8 cellular contexts compared by ENCODE assay signal in the genomic region with DNA sequence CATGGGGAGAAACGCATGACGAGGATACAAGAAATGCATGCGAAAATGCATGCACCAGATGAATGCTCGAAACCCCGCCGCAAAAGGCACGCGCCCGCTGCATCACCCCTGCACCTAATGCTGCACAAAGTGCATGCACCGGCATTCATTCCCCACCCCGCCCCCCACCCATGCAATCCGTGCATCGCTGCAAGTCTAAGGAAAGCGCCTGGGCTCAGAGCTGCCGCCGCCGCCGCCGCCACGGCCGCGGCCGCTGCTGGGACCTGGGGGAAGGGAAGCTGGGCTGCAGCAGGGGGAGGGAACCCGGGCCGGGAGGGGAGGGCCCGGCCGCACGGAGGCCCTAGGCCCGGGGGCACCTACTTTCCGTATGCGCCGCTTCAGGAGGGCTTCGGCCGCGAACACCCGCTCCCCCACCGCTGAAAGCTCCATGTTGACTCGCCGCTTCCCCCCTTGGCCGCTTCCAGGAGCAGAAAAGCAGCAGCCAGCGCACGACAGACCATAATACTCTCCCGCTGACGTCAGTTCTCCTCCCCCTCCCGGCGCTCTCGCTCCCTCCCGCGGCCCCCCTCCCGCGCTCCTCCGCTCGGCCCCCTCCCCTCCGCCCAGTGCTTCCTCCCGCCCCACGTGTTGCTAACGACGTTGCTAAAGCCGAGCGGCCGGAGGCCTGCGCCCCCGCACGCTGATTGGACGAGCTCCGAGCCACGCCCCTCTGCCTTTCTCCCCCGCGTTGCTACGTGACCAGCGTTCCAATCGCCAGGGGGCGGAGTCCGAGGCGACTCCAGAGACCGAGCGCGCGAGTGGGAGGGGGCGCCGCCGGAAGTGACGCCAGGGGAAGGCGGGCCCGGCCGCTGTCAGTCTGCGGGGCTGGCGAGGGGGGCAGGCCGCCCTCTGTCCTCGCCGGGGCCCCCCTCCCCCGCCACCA. TPM values are rescaled to one million over a fixed set of nuclear protein-coding genes. Genes with fewer than 3 reads are reported as not detected.
DNase-seq lines count a peak whose midpoint lies in the region; ATAC-seq, FAIRE-seq and TF ChIP-seq lines count a peak whose summit lies in the region.

A gene (minus strand): TSS at position 508 of the 922 bp plus-strand sequence. CDS start 79 bp downstream, at position 429.

- intact Hi-C loops in activated T-helper 1 cell treated with anti-CD3 and anti-CD28 coated beads, Interleukin-12 subunit alpha, Interleukin-12 subunit beta, Interleukin-2, Interleukin-4 antibody, amounts not matched to agents 30 ng/mL and 10 ng/mL and 1 ng/mL, durations not matched to agents 14 hours and 24 hours and 36 hours (cut with micrococcal nuclease), result loop anchor here (1.0 to 5.0 kb wide), 5 partner anchors 13 to 1715 kb away; a partner anchor contains a TSS

- H3K27ac ChIP-seq in Karpas-422 (ENCODE audit: low read length) (peak within 1 kb of the TSS; percentile 64), fibroblast of lung (ENCODE audit: insufficient read depth, low read length) (peak within 1 kb of the TSS; percentile 86)

- H3K79me2 ChIP-seq in Karpas-422 (ENCODE audit: low read length) (peaks cover 19% of the 10 kb centered on the region), fibroblast of lung (ENCODE audit: control insufficient read depth, insufficient read depth, low read length) (no peaks in the 10 kb centered on the region)

- DNase-seq in DMS79 treated with DMSO at 0.1 percent for 48 hours (lab: John Stamatoyannopoulos, UW) (peak; percentile 97), Karpas-422 (peak; percentile 100), RCC 7860 (ENCODE audit: low spot score) (peak; percentile 98), fibroblast of lung (ENCODE audit: low read depth in 2 of 2) (peak; percentile 98 to 99), naive B cell (peak; percentile 94)
- peak; percentile 100 for DNase-seq in activated T-helper 1 cell treated with anti-CD3 and anti-CD28 coated beads, Interleukin-12 subunit alpha, Interleukin-12 subunit beta, Interleukin-2, Interleukin-4 antibody, amounts not matched to agents 30 ng/mL and 10 ng/mL and 1 ng/mL, durations not matched to agents 14 hours and 24 hours and 36 hours (ENCODE audit: low spot score)
- DNase-seq in stimulated activated effector memory CD8-positive, alpha-beta T cell treated with anti-CD3 and anti-CD28 coated beads, Interleukin-12 subunit alpha, Interleukin-12 subunit beta, amount 100 ng/mL, for 72 hours (ENCODE audit: low spot score in 2 of 2), result peak; percentile 96 to 99

- no peaks in the 10 kb centered on the region for H3K9me2 ChIP-seq in Karpas-422 (replicated peaks; ENCODE audit: insufficient read depth, low read length)

- H3K4me3 Mint-ChIP-seq in activated T-helper 1 cell treated with anti-CD3 and anti-CD28 coated beads, Interleukin-12 subunit alpha, Interleukin-12 subunit beta, Interleukin-2, Interleukin-4 antibody, amounts not matched to agents 30 ng/mL and 10 ng/mL and 1 ng/mL, durations not matched to agents 14 hours and 24 hours and 36 hours, result peak within 1 kb of the TSS; percentile 85
- H3K4me3 Mint-ChIP-seq in naive B cell, result peak within 1 kb of the TSS; percentile 85 to 96 (median 92)
- peak within 1 kb of the TSS; percentile 67 for H3K4me3 Mint-ChIP-seq in stimulated activated effector memory CD8-positive, alpha-beta T cell treated with anti-CD3 and anti-CD28 coated beads, Interleukin-12 subunit alpha, Interleukin-12 subunit beta, amount 100 ng/mL, for 72 hours

- H4K20me1 ChIP-seq in Karpas-422 (ENCODE audit: insufficient read depth, low read depth, low read length), result peaks cover 11% of the 10 kb centered on the region
- no peaks in the 10 kb centered on the region for H4K20me1 ChIP-seq in fibroblast of lung (ENCODE audit: control insufficient read depth, extremely low read depth, insufficient read depth, low read length)

- H3K4me2 ChIP-seq in Karpas-422 (ENCODE audit: low read depth, low read length, poor library complexity, severe bottlenecking), result peak within 1 kb of the TSS; percentile 96
- H3K4me2 ChIP-seq in fibroblast of lung (ENCODE audit: extremely low read depth, insufficient read depth, low read length), result peak within 1 kb of the TSS; percentile 98

- no peaks in the 10 kb centered on the region for H3K27me3 ChIP-seq in Karpas-422 (ENCODE audit: low read length)
- peaks cover 46% of the 10 kb centered on the region for H3K27me3 ChIP-seq in fibroblast of lung (ENCODE audit: control insufficient read depth, insufficient read depth, low read length)

- H3K36me3 Mint-ChIP-seq in activated T-helper 1 cell treated with anti-CD3 and anti-CD28 coated beads, Interleukin-12 subunit alpha, Interleukin-12 subunit beta, Interleukin-2, Interleukin-4 antibody, amounts not matched to agents 30 ng/mL and 10 ng/mL and 1 ng/mL, durations not matched to agents 14 hours and 24 hours and 36 hours (ENCODE audit: low read depth), result peaks cover 12% of the 10 kb centered on the region
- H3K36me3 Mint-ChIP-seq in naive B cell, result peaks cover 0 to 14% of the 10 kb centered on the region in 2 donors
- H3K36me3 Mint-ChIP-seq in stimulated activated effector memory CD8-positive, alpha-beta T cell treated with anti-CD3 and anti-CD28 coated beads, Interleukin-12 subunit alpha, Interleukin-12 subunit beta, amount 100 ng/mL, for 72 hours, result peaks cover 6% of the 10 kb centered on the region

- H3K36me3 ChIP-seq in Karpas-422 (ENCODE audit: insufficient read depth, low read length) (peaks cover 12% of the 10 kb centered on the region; the same call in 1 of the 2 replicates), fibroblast of lung (ENCODE audit: control insufficient read depth, insufficient read depth, low read length) (peaks cover 6% of the 10 kb centered on the region)

- peak within 1 kb of the TSS; percentile 77 for H3K27ac Mint-ChIP-seq in activated T-helper 1 cell treated with anti-CD3 and anti-CD28 coated beads, Interleukin-12 subunit alpha, Interleukin-12 subunit beta, Interleukin-2, Interleukin-4 antibody, amounts not matched to agents 30 ng/mL and 10 ng/mL and 1 ng/mL, durations not matched to agents 14 hours and 24 hours and 36 hours
- H3K27ac Mint-ChIP-seq in naive B cell, result peak within 1 kb of the TSS; percentile 85 to 97 (median 94)
- H3K27ac Mint-ChIP-seq in stimulated activated effector memory CD8-positive, alpha-beta T cell treated with anti-CD3 and anti-CD28 coated beads, Interleukin-12 subunit alpha, Interleukin-12 subunit beta, amount 100 ng/mL, for 72 hours, result peak within 1 kb of the TSS; percentile 72

- H3K27me3 Mint-ChIP-seq in activated T-helper 1 cell treated with anti-CD3 and anti-CD28 coated beads, Interleukin-12 subunit alpha, Interleukin-12 subunit beta, Interleukin-2, Interleukin-4 antibody, amounts not matched to agents 30 ng/mL and 10 ng/mL and 1 ng/mL, durations not matched to agents 14 hours and 24 hours and 36 hours (ENCODE audit: insufficient read depth), result peaks cover 42% of the 10 kb centered on the region
- peaks cover 35 to 39% (median 36%) of the 10 kb centered on the region in 3 donors for H3K27me3 Mint-ChIP-seq in naive B cell

- peaks cover 23% of the 10 kb centered on the region for H3K4me1 Mint-ChIP-seq in activated T-helper 1 cell treated with anti-CD3 and anti-CD28 coated beads, Interleukin-12 subunit alpha, Interleukin-12 subunit beta, Interleukin-2, Interleukin-4 antibody, amounts not matched to agents 30 ng/mL and 10 ng/mL and 1 ng/mL, durations not matched to agents 14 hours and 24 hours and 36 hours (ENCODE audit: low read depth)
- H3K4me1 Mint-ChIP-seq in naive B cell, result peaks cover 31 to 33% (median 31%) of the 10 kb centered on the region in 3 donors
- peaks cover 33% of the 10 kb centered on the region for H3K4me1 Mint-ChIP-seq in stimulated activated effector memory CD8-positive, alpha-beta T cell treated with anti-CD3 and anti-CD28 coated beads, Interleukin-12 subunit alpha, Interleukin-12 subunit beta, amount 100 ng/mL, for 72 hours

- H3K9me3 ChIP-seq in Karpas-422 (ENCODE audit: low read length), result no peaks in the 10 kb centered on the region
- no peaks in the 10 kb centered on the region for H3K9me3 ChIP-seq in fibroblast of lung (ENCODE audit: control insufficient read depth, insufficient read depth, low read depth, low read length)

- FAIRE-seq in RCC 7860 (lab: Jason Lieb, UNC), result peak; percentile 82

- H3K4me1 ChIP-seq in Karpas-422 (ENCODE audit: low read length), result peaks cover 41% of the 10 kb centered on the region
- H3K4me1 ChIP-seq in fibroblast of lung (ENCODE audit: control insufficient read depth, extremely low read depth, insufficient read depth, low read length), result peaks cover 13% of the 10 kb centered on the region

- H2AFZ ChIP-seq in Karpas-422 (ENCODE audit: low read length), result peak within 1 kb of the TSS; percentile 65; the same call in 1 of the 2 replicates
- peak within 1 kb of the TSS; percentile 76 for H2AFZ ChIP-seq in fibroblast of lung (ENCODE audit: low read length)

- H3K9ac ChIP-seq in Karpas-422 (ENCODE audit: low read length) (peak within 1 kb of the TSS; percentile 95), fibroblast of lung (ENCODE audit: insufficient read depth, low read length) (peak within 1 kb of the TSS; percentile 91)

- peak within 1 kb of the TSS; percentile 81 for H3K4me3 ChIP-seq in Karpas-422 (ENCODE audit: low read length)
- H3K4me3 ChIP-seq in fibroblast of lung (replicated peaks in 1 of 4; ENCODE audit: control extremely low read depth in 1 of 4, insufficient read depth in 1 of 4, low read depth in 3 of 4, low read length in 4 of 4), result peak within 1 kb of the TSS; percentile 62 to 73 (median 71)

- ATAC-seq in GM21825 (IDR thresholded peaks at IDR 0.05; ENCODE audit: unreplicated experiment), result peak; percentile 83
- peak; percentile 84 to 87 for ATAC-seq in naive B cell (ENCODE audit: low read depth in 2 of 2)
- peak; percentile 88 for ATAC-seq in stimulated activated effector memory CD8-positive, alpha-beta T cell treated with anti-CD3 and anti-CD28 coated beads, Interleukin-12 subunit alpha, Interleukin-12 subunit beta, amount 100 ng/mL, for 72 hours

- H3K9me3 Mint-ChIP-seq in activated T-helper 1 cell treated with anti-CD3 and anti-CD28 coated beads, Interleukin-12 subunit alpha, Interleukin-12 subunit beta, Interleukin-2, Interleukin-4 antibody, amounts not matched to agents 30 ng/mL and 10 ng/mL and 1 ng/mL, durations not matched to agents 14 hours and 24 hours and 36 hours, result peaks cover 4% of the 10 kb centered on the region
- H3K9me3 Mint-ChIP-seq in naive B cell, result peaks cover 4 to 10% (median 5%) of the 10 kb centered on the region in 7 donors
- H3K9me3 Mint-ChIP-seq in stimulated activated effector memory CD8-positive, alpha-beta T cell treated with anti-CD3 and anti-CD28 coated beads, Interleukin-12 subunit alpha, Interleukin-12 subunit beta, amount 100 ng/mL, for 72 hours, result no peaks in the 10 kb centered on the region

- no peak for TF ChIP-seq CTCF in fibroblast of lung (conservative IDR thresholded peaks at IDR 0.05 in 1 of 2, IDR thresholded peaks at IDR 0.05 in 1 of 2; ENCODE audit: low read depth in 1 of 2, low read length in 2 of 2)

RNA-seq across cellular contexts. Expression of the gene that starts here (rescaled TPM):
- total RNA-seq in Karpas-422 (2014; rRNA removed; shearing (Covaris generic); ENCODE audit: low replicate concordance), result 8.0 and 26.4 TPM in 2 replicates
- total RNA-seq in activated T-helper 1 cell treated with anti-CD3 and anti-CD28 coated beads, Interleukin-12 subunit alpha, Interleukin-12 subunit beta, Interleukin-2, Interleukin-4 antibody, amounts not matched to agents 30 ng/mL and 10 ng/mL and 1 ng/mL, durations not matched to agents 14 hours and 24 hours and 36 hours, result 6.2 and 6.6 TPM in 2 replicates
- 3.3 and 4.0 TPM in 2 replicates for total RNA-seq in fibroblast of lung
- polyA plus RNA-seq in fibroblast of lung (0.19 and 0.41 TPM in 2 replicates), naive B cell (ENCODE audit: low read depth in 6 of 6) (1 to 10 TPM in 1 of 6 donors, under 1 TPM in 4, not detected in 1; 0.16 to 1.3 (median 0.58) TPM)
- 4.9 and 5.2 TPM in 2 replicates for polyA plus RNA-seq in fibroblast of lung (2012)
- 1.5 and 6.8 TPM in 2 replicates for polyA minus RNA-seq in fibroblast of lung (ENCODE audit: low replicate concordance)

Comparison
In these comparisons a context has a peak if more than half of its experiments do, and no peak if none do; other contexts are left out.
1. Peak in every context shown above with its lines: DNase-seq, ATAC-seq, H3K4me3 ChIP-seq and H3K27ac ChIP-seq.